ENCODE assay signal across 30 cellular contexts in the genomic region with DNA sequence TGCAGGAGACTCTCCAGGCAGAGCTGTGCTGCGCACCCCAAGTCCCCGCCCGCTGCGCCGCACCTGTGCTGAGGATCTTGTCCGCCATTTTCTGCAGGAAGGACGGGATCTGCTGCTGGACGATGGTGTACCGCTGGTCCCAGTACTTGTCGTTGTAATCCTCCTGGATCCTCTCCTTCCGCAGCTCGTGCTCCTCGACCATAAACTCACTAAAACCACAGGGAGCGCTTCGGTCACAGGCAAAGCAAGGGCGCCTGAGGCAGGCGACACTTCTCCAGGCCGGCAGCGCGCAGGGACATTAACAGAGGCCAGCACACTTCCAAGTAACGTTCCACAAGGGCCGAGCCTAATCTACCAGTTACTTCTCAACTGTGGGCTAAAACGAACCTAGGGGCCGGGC. TPM values are rescaled to one million over a fixed set of nuclear protein-coding genes. Genes with fewer than 3 reads are reported as not detected.
"Had no signal": no experiment of that assay in that cellular context is flagged by ENCODE, and none has a peak within 500 bp of the region (broad histone marks: within the 10 kb centered on the region; RNA-seq: fewer than 3 reads in every experiment).

No MANE protein-coding gene starts in this region.

- H3K27me3 Mint-ChIP-seq: naive B cell; naive thymus-derived CD8-positive, alpha-beta T cell; natural killer cell treated with Interleukin-12 subunit alpha and Interleukin-12 subunit beta and Interleukin-15 and Interleukin-18, amount 100 ng/mL, for 72 hours; stimulated activated memory B cell treated with anti-CD40 and anti-IgM and Interleukin-4, amounts not matched to agents 10 μg/mL and 1 μg/mL and 100 μg/mL, for 72 hours; stimulated activated naive CD8-positive, alpha-beta T cell treated with anti-CD3 and anti-CD28 coated beads, Interleukin-15, amount 100 ng/mL, for 72 hours; type B pancreatic cell had no signal

- H3K4me1 Mint-ChIP-seq: neural progenitor cell; stimulated activated memory B cell treated with anti-CD40 and anti-IgM and Interleukin-4, amounts not matched to agents 10 μg/mL and 1 μg/mL and 100 μg/mL, for 72 hours had no signal

- H3K9me3 Mint-ChIP-seq: naive thymus-derived CD8-positive, alpha-beta T cell; natural killer cell treated with Interleukin-12 subunit alpha and Interleukin-12 subunit beta and Interleukin-15 and Interleukin-18, amount 100 ng/mL, for 72 hours; neural progenitor cell; stimulated activated memory B cell treated with anti-CD40 and anti-IgM and Interleukin-4, amounts not matched to agents 10 μg/mL and 1 μg/mL and 100 μg/mL, for 72 hours; stimulated activated naive CD8-positive, alpha-beta T cell treated with anti-CD3 and anti-CD28 coated beads, Interleukin-15, amount 100 ng/mL, for 72 hours; type B pancreatic cell had no signal

- H3K27ac Mint-ChIP-seq: naive thymus-derived CD8-positive, alpha-beta T cell; natural killer cell treated with Interleukin-12 subunit alpha and Interleukin-12 subunit beta and Interleukin-15 and Interleukin-18, amount 100 ng/mL, for 72 hours; neural progenitor cell; stimulated activated memory B cell treated with anti-CD40 and anti-IgM and Interleukin-4, amounts not matched to agents 10 μg/mL and 1 μg/mL and 100 μg/mL, for 72 hours; stimulated activated naive CD8-positive, alpha-beta T cell treated with anti-CD3 and anti-CD28 coated beads, Interleukin-15, amount 100 ng/mL, for 72 hours; type B pancreatic cell had no signal

- DNase-seq: naive B cell; naive thymus-derived CD8-positive, alpha-beta T cell; nucleus accumbens; psoas muscle; spleen; stimulated activated CD4-positive, alpha-beta T cell treated with anti-CD3 and anti-CD28 coated beads, Interleukin-12 subunit alpha, Interleukin-12 subunit beta, amount 100 ng/mL, for 4 hours; stimulated activated CD4-positive, alpha-beta T cell treated with anti-CD3 and anti-CD28 coated beads, Interleukin-1b, Interleukin-23, amount 100 ng/mL, for 48 hours; stimulated activated CD4-positive, alpha-beta T cell treated with anti-CD3 and anti-CD28 coated beads, Interleukin-4, amount 100 ng/mL, for 1 hour; stimulated activated CD4-positive, alpha-beta T cell treated with anti-CD3 and anti-CD28 coated beads, Interleukin-4, amount 100 ng/mL, for 4 hours; stimulated activated CD8-positive, alpha-beta memory T cell treated with anti-CD3 and anti-CD28 coated beads, Interleukin-4, amount 100 ng/mL, for 48 hours; stimulated activated naive CD4-positive, alpha-beta T cell; stimulated activated naive CD8-positive, alpha-beta T cell treated with anti-CD3 and anti-CD28 coated beads, Interleukin-15, amount 100 ng/mL, for 72 hours; stimulated activated naive CD8-positive, alpha-beta T cell treated with anti-CD3 and anti-CD28 coated beads, Interleukin-15, Interleukin-2, amounts not matched to agents 100 U/mL and 50 U/mL, for 24 hours; substantia nigra; testis; tibial artery; transverse colon; upper lobe of right lung; uterus had no signal

- H3K4me3 Mint-ChIP-seq: naive B cell; naive thymus-derived CD8-positive, alpha-beta T cell; natural killer cell treated with Interleukin-12 subunit alpha and Interleukin-12 subunit beta and Interleukin-15 and Interleukin-18, amount 100 ng/mL, for 72 hours; neural progenitor cell; stimulated activated memory B cell treated with anti-CD40 and anti-IgM and Interleukin-4, amounts not matched to agents 10 μg/mL and 1 μg/mL and 100 μg/mL, for 72 hours; stimulated activated naive CD8-positive, alpha-beta T cell treated with anti-CD3 and anti-CD28 coated beads, Interleukin-15, amount 100 ng/mL, for 72 hours; type B pancreatic cell had no signal

RNA-seq across cellular contexts. Expression of a gene that starts 46.9 kb away (rescaled TPM):
- total RNA-seq: natural killer cell treated with Interleukin-12 subunit alpha and Interleukin-12 subunit beta and Interleukin-15 and Interleukin-18, amount 100 ng/mL, for 72 hours; omental fat pad; posterior vena cava; psoas muscle; renal cortical epithelial cell; right cardiac atrium; upper lobe of right lung had no signal

RNA-seq across cellular contexts. Expression of a gene that starts 52.1 kb away (rescaled TPM):
- total RNA-seq: naive thymus-derived CD8-positive, alpha-beta T cell; natural killer cell treated with Interleukin-12 subunit alpha and Interleukin-12 subunit beta and Interleukin-15 and Interleukin-18, amount 100 ng/mL, for 72 hours; osteocyte; renal cortical epithelial cell; smooth muscle cell; urinary bladder had no signal
